10 cellular contexts compared by ENCODE assay signal in the genomic region with DNA sequence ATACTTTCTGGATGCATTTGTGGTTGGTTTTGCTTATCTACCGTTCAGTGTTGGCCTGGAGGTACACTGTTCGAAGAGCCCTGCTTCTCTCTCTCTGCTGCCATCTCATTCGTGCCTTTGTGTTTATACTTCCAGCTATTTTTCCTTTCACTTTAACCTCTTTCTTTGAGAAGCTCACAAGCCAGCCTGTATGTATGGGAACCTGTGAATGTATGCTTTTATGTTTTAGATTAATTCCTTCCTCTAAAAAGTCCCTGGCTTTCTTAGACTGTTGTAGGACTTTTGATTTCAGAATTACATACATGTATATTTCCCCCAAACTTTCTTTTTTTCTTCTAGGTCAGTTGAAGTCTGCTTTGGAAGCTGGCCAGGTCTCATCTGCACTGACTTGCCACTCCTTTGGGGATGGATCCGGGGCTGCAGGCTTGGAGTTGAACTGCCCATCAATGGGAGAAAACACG.
A peak's percentile ranks its signal among the peaks of the same experiment; 100 is the strongest.
DNase-seq lines count a peak whose midpoint lies in the region; ATAC-seq, FAIRE-seq and TF ChIP-seq lines count a peak whose summit lies in the region.
"Had no signal": no experiment of that assay in that cellular context is flagged by ENCODE, and none has a peak within 500 bp of the region (broad histone marks: within the 10 kb centered on the region; RNA-seq: fewer than 3 reads in every experiment).

No MANE protein-coding gene starts in this region.

- H3K23ac ChIP-seq in mesenchymal stem cell (ENCODE audit: low read length in 2 of 2), result no peak overlapping the region

- H3K36me3 ChIP-seq in cardiac muscle cell (no peaks in the 10 kb centered on the region), K562 (ENCODE audit: control insufficient read depth, insufficient read depth, low read length) (peaks cover 11% of the 10 kb centered on the region; the same call in 2 of the 3 replicates), mesenchymal stem cell (ENCODE audit: control insufficient read depth in 1 of 2, insufficient read depth in 2 of 2, low read depth in 1 of 2, low read length in 2 of 2) (peaks cover 0 to 12% of the 10 kb centered on the region in 2 experiments)

- H3K18ac ChIP-seq in mesenchymal stem cell (ENCODE audit: low read depth in 1 of 2, low read length in 2 of 2), result no peak overlapping the region

- TF ChIP-seq POLR2A in K562 (conservative IDR thresholded peaks at IDR 0.05), result no peak

- H3K27ac ChIP-seq in cardiac muscle cell (peak overlapping the region; percentile 59), K562 (ENCODE audit: extremely low read depth, low read depth, low read length) (peak overlapping the region; percentile 50; the same call in 1 of the 3 replicates), mesenchymal stem cell (ENCODE audit: low read length, poor library complexity, severe bottlenecking) (peak overlapping the region; percentile 51)

- no peaks in the 10 kb centered on the region for H3K27me3 ChIP-seq in cardiac muscle cell
- H3K27me3 ChIP-seq in K562 (ENCODE audit: control insufficient read depth in 2 of 2, insufficient read depth in 2 of 2, low read length in 2 of 2), result no peaks in the 10 kb centered on the region
- H3K27me3 ChIP-seq in mesenchymal stem cell (ENCODE audit: control insufficient read depth in 1 of 2, insufficient read depth in 1 of 2, low read length in 2 of 2), result no peaks in the 10 kb centered on the region

- no peak overlapping the region for H2AK5ac ChIP-seq in mesenchymal stem cell (ENCODE audit: low read length, severe bottlenecking)

- H3K9me3 ChIP-seq in cardiac muscle cell (ENCODE audit: low read depth), result no peaks in the 10 kb centered on the region
- H3K9me3 ChIP-seq in K562 (replicated peaks; ENCODE audit: control insufficient read depth, insufficient read depth, low read depth, low read length), result no peaks in the 10 kb centered on the region
- H3K9me3 ChIP-seq in mesenchymal stem cell (ENCODE audit: control insufficient read depth, low read length), result no peaks in the 10 kb centered on the region

- H4K91ac ChIP-seq in mesenchymal stem cell (ENCODE audit: low read length), result no peak overlapping the region

- ATAC-seq in Right ventricle myocardium inferior, result no peak
- peak; percentile 59 for ATAC-seq in K562
- no peak for ATAC-seq in HG03135 (IDR thresholded peaks at IDR 0.05; ENCODE audit: unreplicated experiment)
- no peak for ATAC-seq in GM19328 (IDR thresholded peaks at IDR 0.05; ENCODE audit: unreplicated experiment)

- CTCF ChIA-PET in K562 (lab: Yijun Ruan, JAX; ENCODE audit: low intra/inter-chr PET ratio), result no interaction called here

- peaks cover 4% of the 10 kb centered on the region; the same call in 1 of the 3 replicates for H3K79me2 ChIP-seq in K562 (ENCODE audit: control insufficient read depth, insufficient read depth, low read length)

- TF ChIP-seq EP300 in K562 (IDR thresholded peaks at IDR 0.05; ENCODE audit: low read length), result no peak

- H4K20me1 ChIP-seq in K562 (replicated peaks; ENCODE audit: control insufficient read depth, insufficient read depth, low read length), result no peaks in the 10 kb centered on the region

- no peak overlapping the region for H3K14ac ChIP-seq in mesenchymal stem cell (ENCODE audit: low read length in 2 of 2)

- H4K8ac ChIP-seq in mesenchymal stem cell (ENCODE audit: low read length), result no peak overlapping the region

- peak overlapping the region; percentile 62 for H3K4me2 ChIP-seq in K562 (ENCODE audit: insufficient read depth, low read length)
- H3K4me2 ChIP-seq in mesenchymal stem cell (ENCODE audit: low read length, poor library complexity, severe bottlenecking), result no peak overlapping the region

- BruUV-seq in K562 (replicated peaks; lab: Mats Ljungman, UMichigan), result no TSS peak

- peaks cover 15% of the 10 kb centered on the region for H3K4me1 ChIP-seq in cardiac muscle cell (ENCODE audit: low read depth)
- H3K4me1 ChIP-seq in K562 (replicated peaks in 1 of 2; ENCODE audit: control insufficient read depth in 2 of 2, insufficient read depth in 2 of 2, low read length in 2 of 2), result peaks cover 6 to 23% of the 10 kb centered on the region in 2 experiments
- peaks cover 5% of the 10 kb centered on the region for H3K4me1 ChIP-seq in mesenchymal stem cell (ENCODE audit: control insufficient read depth, insufficient read depth, low read depth, low read length)

- peak in 1 of 2 donors; percentile 58 for DNase-seq in cardiac muscle cell (ENCODE audit: low read depth in 1 of 2, low spot score in 1 of 2)
- DNase-seq in Right ventricle myocardium inferior (ENCODE audit: missing footprints), result no peak
- DNase-seq in K562 (ENCODE audit: extremely low read depth in 1 of 4, low spot score in 3 of 4), result peak in 1 of 4 experiments; percentile 51
- DNase-seq in mesenchymal stem cell, result peak; percentile 82
- DNase-seq in Ammon's horn (ENCODE audit: low spot score), result no peak
- no peak for DNase-seq in frontal cortex (ENCODE audit: low spot score in 2 of 2)
- DNase-seq: activated CD4-positive, alpha-beta T cell treated with anti-CD3 and anti-CD28 coated beads for 48 hours; DMS153 had no signal

- H2BK15ac ChIP-seq in mesenchymal stem cell (ENCODE audit: low read depth, poor library complexity, severe bottlenecking), result no peak overlapping the region

- H3K4ac ChIP-seq in mesenchymal stem cell (ENCODE audit: low read depth in 1 of 2, low read length in 2 of 2), result no peak overlapping the region

- TF ChIP-seq RAD21 in K562 (CRISPR knock-in tag; conservative IDR thresholded peaks at IDR 0.05 in 1 of 2, IDR thresholded peaks at IDR 0.05 in 1 of 2), result no peak

- 0 out of 2 replicates have a peak overlapping the region, but pooled peaks have one; percentile 13 for H2AFZ ChIP-seq in K562 (ENCODE audit: low read depth, low read length)
- no peak overlapping the region for H2AFZ ChIP-seq in mesenchymal stem cell (ENCODE audit: low read depth, low read length)

- intact Hi-C loops in Right ventricle myocardium inferior (cut with DNase I), result no loop called here
- intact Hi-C loops in K562 (cut with micrococcal nuclease), result no loop called here

- TF ChIP-seq CTCF in cardiac muscle cell (IDR thresholded peaks at IDR 0.05; ENCODE audit: low read depth, low read length) (no peak), K562 (IDR thresholded peaks at IDR 0.05 in 2 of 3, conservative IDR thresholded peaks at IDR 0.05 in 1 of 3; ENCODE audit: insufficient read depth in 2 of 3, low read depth in 1 of 3, low read length in 3 of 3) (no peak)

- no peak overlapping the region for H2BK120ac ChIP-seq in mesenchymal stem cell (ENCODE audit: low read depth, low read length)

- no peaks in the 10 kb centered on the region for H3K9me1 ChIP-seq in K562 (ENCODE audit: control insufficient read depth, insufficient read depth, low read length)

- in situ Hi-C loops in K562 (cut with MboI), result no loop called here

- peaks cover 9% of the 10 kb centered on the region for H3K79me1 ChIP-seq in mesenchymal stem cell (replicated peaks; ENCODE audit: low read length, poor library complexity, severe bottlenecking)

- FAIRE-seq in K562 (lab: Jason Lieb, UNC) (peak; percentile 55), frontal cortex (lab: Jason Lieb, UNC) (no peak)

- H2BK12ac ChIP-seq in mesenchymal stem cell (ENCODE audit: low read length in 2 of 2), result no peak overlapping the region

- POLR2A ChIA-PET in K562 (lab: Yijun Ruan, JAX), result interaction anchor here (0.5 to 1.2 kb wide), 2 partner anchors 146 to 561 kb away, joined by 3 to 4 read pairs; no protein-coding TSS in a partner anchor

- H3K9ac ChIP-seq in K562 (ENCODE audit: insufficient read depth in 1 of 2, low read depth in 2 of 2, low read length in 2 of 2), result no peak overlapping the region
- H3K9ac ChIP-seq in mesenchymal stem cell (ENCODE audit: low read length), result peak overlapping the region; percentile 77

- H2BK5ac ChIP-seq in mesenchymal stem cell (ENCODE audit: low read depth, low read length, poor library complexity, severe bottlenecking), result no peak overlapping the region

- H3K4me3 ChIP-seq in cardiac muscle cell (no peak overlapping the region), K562 (no peak overlapping the region), mesenchymal stem cell (ENCODE audit: insufficient read depth in 1 of 2, low read depth in 1 of 2, low read length in 2 of 2) (peak overlapping the region in 1 of 2 experiments; percentile 54)

- 21% methylated on average over 5 of the region's 5 CpGs for WGBS in K562 (ENCODE audit: insufficient coverage, low coverage, missing lambda C conversion rate)
- 75% methylated on average over 3 of the region's 5 CpGs for WGBS in mesenchymal stem cell

TF ChIP-seq in K562, 482 proteins besides CTCF, POLR2A, EP300 and RAD21 (continues in another document):
- no peak for TF ChIP-seq ZBTB49 (CRISPR knock-in tag; IDR thresholded peaks at IDR 0.05; ENCODE audit: borderline replicate concordance)
- TF ChIP-seq ARID2 (IDR thresholded peaks at IDR 0.05), result no peak
- TF ChIP-seq ZNF668 (CRISPR knock-in tag; IDR thresholded peaks at IDR 0.05), result no peak
- TF ChIP-seq PKNOX1 (IDR thresholded peaks at IDR 0.05), result peak; percentile 28; the same call in 1 of the 2 replicates
- peak; percentile 72 for TF ChIP-seq NFIC (IDR thresholded peaks at IDR 0.05)
- TF ChIP-seq POU5F1 (IDR thresholded peaks at IDR 0.05; ENCODE audit: borderline replicate concordance, low read depth, low read length, partially characterized antibody), result no peak
